9 cellular contexts compared by ENCODE assay signal in genomic region chr5:88890070-88890781, GRCh38. TPM values are rescaled to one million over a fixed set of nuclear protein-coding genes. Genes with fewer than 3 reads are reported as not detected.
A peak's percentile ranks its signal among the peaks of the same experiment; 100 is the strongest.
DNase-seq lines count a peak whose midpoint lies in the region; ATAC-seq, FAIRE-seq and TF ChIP-seq lines count a peak whose summit lies in the region.
"Had no signal": no experiment of that assay in that cellular context is flagged by ENCODE, and none has a peak within 500 bp of the region (broad histone marks: within the 10 kb centered on the region; RNA-seq: fewer than 3 reads in every experiment).

No MANE protein-coding gene starts in this region.

- peak; percentile 5 for ATAC-seq in Right ventricle myocardium superior (ENCODE audit: poor library complexity)
- no peak for ATAC-seq in left ventricle myocardium superior

- intact Hi-C loops in Right ventricle myocardium superior (cut with DNase I): no loop called here
- intact Hi-C loops in left ventricle myocardium superior (cut with micrococcal nuclease): no loop called here

- TF ChIP-seq CTCF in coronary artery (IDR thresholded peaks at IDR 0.05): no peak

- DNase-seq in Right ventricle myocardium superior (no peak), left ventricle myocardium superior (no peak), coronary artery (ENCODE audit: low spot score) (no peak), kidney tubule cell (ENCODE audit: low spot score) (no peak), urothelium cell line (ENCODE audit: low spot score) (no peak), Ammon's horn (ENCODE audit: low spot score) (no peak)
- DNase-seq: CD4-positive, CD25-positive, alpha-beta regulatory T cell had no signal

- H3K4me3 ChIP-seq in coronary artery (peak overlapping the region; percentile 77), mucosa of stomach (ENCODE audit: low read length) (peak overlapping the region; percentile 56), urinary bladder (ENCODE audit: low read depth, low read length) (peak overlapping the region; percentile 38)

- no peak for FAIRE-seq in urothelium cell line (lab: Jason Lieb, UNC)

- H3K9ac ChIP-seq in mucosa of stomach (ENCODE audit: low read length): peak overlapping the region; percentile 65

- WGBS in urinary bladder: 27% methylated on average over 10 of the region's 10 CpGs

- H3K27me3 ChIP-seq in mucosa of stomach (ENCODE audit: control insufficient read depth, insufficient read depth, low read length): peaks cover 12% of the 10 kb centered on the region

- H3K9me3 ChIP-seq in mucosa of stomach (ENCODE audit: control insufficient read depth, low read length): no peaks in the 10 kb centered on the region

- H3K4me1 ChIP-seq in mucosa of stomach (ENCODE audit: control insufficient read depth, insufficient read depth, low read length) (no peaks in the 10 kb centered on the region), urinary bladder (ENCODE audit: insufficient read depth) (no peaks in the 10 kb centered on the region)

- H3K27ac ChIP-seq in coronary artery (peak overlapping the region; percentile 83 to 96), urinary bladder (ENCODE audit: low read depth) (peak overlapping the region; percentile 60)

- H3K36me3 ChIP-seq in mucosa of stomach (ENCODE audit: control insufficient read depth, insufficient read depth, low read length): no peaks in the 10 kb centered on the region
- no peaks in the 10 kb centered on the region for H3K36me3 ChIP-seq in urinary bladder (ENCODE audit: insufficient read depth)

RNA-seq across cellular contexts. Expression of gene MEF2C, which starts 7.2 kb away (rescaled TPM):
- total RNA-seq in Right ventricle myocardium superior (52.3 TPM), left ventricle myocardium superior (51.4 TPM), urinary bladder (166 TPM)
- 25.2 TPM for polyA plus RNA-seq in urinary bladder
